1 cellular context compared by ENCODE assay signal in the genomic region with DNA sequence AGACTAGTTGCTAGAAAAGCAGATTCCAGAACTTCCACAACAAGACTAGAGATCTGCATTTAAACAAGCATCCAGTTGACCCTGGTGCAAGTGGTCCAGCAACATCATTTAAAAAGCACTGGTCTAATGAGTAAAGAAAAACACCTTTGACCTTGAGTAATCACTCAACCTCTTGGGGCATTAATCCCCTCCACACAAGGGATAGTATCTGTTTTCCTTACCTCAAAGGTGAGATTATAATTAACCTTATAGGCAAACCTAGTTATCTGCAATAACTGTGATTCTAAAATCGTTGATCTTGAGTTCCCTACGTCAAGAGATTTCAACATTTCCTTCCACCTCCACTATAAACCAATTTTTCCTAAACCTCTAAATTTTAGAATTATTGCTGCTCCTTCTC.
TF ChIP-seq lines count a peak whose summit lies in the region.

No MANE protein-coding gene starts in this region.

TF ChIP-seq in K562, 482 proteins besides CTCF, POLR2A, EP300 and RAD21 (continued from another document):
- TF ChIP-seq DNMT1 (IDR thresholded peaks at IDR 0.05) = no peak
